8 cellular contexts compared by ENCODE assay signal in the genomic region with DNA sequence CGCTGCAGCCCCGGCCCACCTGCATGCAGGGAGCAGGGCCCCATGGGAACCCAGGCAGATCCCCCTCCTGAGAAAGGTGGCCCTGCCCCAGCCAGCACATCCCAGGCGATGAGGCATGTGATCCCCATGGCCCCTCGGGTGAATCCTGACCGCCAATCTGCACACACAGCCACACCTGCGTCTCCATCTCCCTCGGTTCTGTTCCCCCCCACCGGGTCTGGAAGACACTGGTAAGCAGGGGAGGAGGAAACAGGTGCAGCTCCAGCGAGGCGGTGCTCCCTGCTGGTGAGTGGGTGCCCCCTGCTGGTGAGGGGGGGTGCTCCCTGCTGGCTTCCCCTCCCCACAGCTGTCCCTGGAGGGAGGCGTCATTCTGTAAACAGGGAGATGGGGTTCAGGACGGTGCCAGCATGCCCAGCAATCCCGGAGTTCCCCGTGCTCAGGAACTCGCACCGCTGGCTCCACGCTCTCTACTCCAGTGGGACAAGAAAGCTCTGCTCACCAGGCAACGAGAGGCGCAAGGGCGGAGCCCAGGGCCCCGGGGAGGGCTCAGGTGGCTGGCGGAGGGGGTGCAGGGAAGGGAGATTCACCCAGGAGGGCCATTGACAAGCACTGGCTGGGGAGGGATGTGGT. TPM values are rescaled to one million over a fixed set of nuclear protein-coding genes. Genes with fewer than 3 reads are reported as not detected.
DNase-seq lines count a peak whose midpoint lies in the region; ATAC-seq, FAIRE-seq and TF ChIP-seq lines count a peak whose summit lies in the region.

No MANE protein-coding gene starts in this region.

- intact Hi-C loops in upper lobe of right lung (cut with DNase I), result no loop called here

- ATAC-seq in upper lobe of right lung, result peak; percentile 87

- TF ChIP-seq POLR2A in Peyer's patch (IDR thresholded peaks at IDR 0.05), result no peak

- TF ChIP-seq CTCF in AG04449 (IDR thresholded peaks at IDR 0.05; ENCODE audit: insufficient read depth, low read length, missing control alignments), result peak; percentile 68
- TF ChIP-seq CTCF in Peyer's patch (IDR thresholded peaks at IDR 0.05), result peak; percentile 30 to 95 (median 80)
- peak; percentile 83 for TF ChIP-seq CTCF in upper lobe of right lung (IDR thresholded peaks at IDR 0.05)

- CTCF ChIA-PET in AG04449 (lab: Yijun Ruan, JAX), result interaction anchor here (0.8 to 4.0 kb wide), 10 partner anchors 8 to 218 kb away, joined by 3 to 34 read pairs (median 4); no protein-coding TSS in a partner anchor

- no peak overlapping the region for H3K4me3 ChIP-seq in AG04449 (ENCODE audit: low read depth, low read length)
- no peak overlapping the region for H3K4me3 ChIP-seq in Jurkat, Clone E6-1 (ENCODE audit: low read length)
- H3K4me3 ChIP-seq in Peyer's patch, result no peak overlapping the region
- H3K4me3 ChIP-seq in upper lobe of right lung, result no peak overlapping the region

- H3K9me3 ChIP-seq in Peyer's patch, result no peaks in the 10 kb centered on the region
- H3K9me3 ChIP-seq in upper lobe of right lung, result no peaks in the 10 kb centered on the region

- H3K27ac ChIP-seq in Peyer's patch, result no peak overlapping the region
- H3K27ac ChIP-seq in upper lobe of right lung, result no peak overlapping the region

- no peak for FAIRE-seq in frontal cortex (lab: Jason Lieb, UNC)

- peaks cover 0 to 33% (median 8%) of the 10 kb centered on the region in 4 donors for H3K4me1 ChIP-seq in Peyer's patch
- H3K4me1 ChIP-seq in upper lobe of right lung, result peaks cover 12% of the 10 kb centered on the region

- POLR2A ChIA-PET in AG04449 (lab: Yijun Ruan, JAX), result no interaction called here

- DNase-seq in AG04449 (ENCODE audit: low read depth, low spot score) (no peak), GM19238 (ENCODE audit: insufficient read length, low spot score) (peak; percentile 89), Peyer's patch (peak; percentile 73 to 93 (median 93)), frontal cortex (ENCODE audit: low spot score in 2 of 2) (peak; percentile 64 to 72), pons (ENCODE audit: low spot score) (peak; percentile 20), upper lobe of right lung (peak; percentile 89)
- peak; percentile 89 for DNase-seq in Jurkat, Clone E6-1 (ENCODE audit: low read depth, low spot score)
- DNase-seq in activated T-helper 1 cell treated with anti-CD3 and anti-CD28 coated beads, Interleukin-2, amount 50 U/mL, for 16 hours (ENCODE audit: low read depth in 1 of 2, low spot score in 1 of 2), result peak; percentile 59 to 60

- no peaks in the 10 kb centered on the region for H3K36me3 ChIP-seq in Peyer's patch
- no peaks in the 10 kb centered on the region for H3K36me3 ChIP-seq in upper lobe of right lung

- H3K27me3 ChIP-seq in Peyer's patch (no peaks in the 10 kb centered on the region), upper lobe of right lung (no peaks in the 10 kb centered on the region)

RNA-seq across cellular contexts. Expression of gene SLC12A7, which starts 28.4 kb away (rescaled TPM):
- 252 TPM for polyA plus RNA-seq in Jurkat, Clone E6-1 (2012; ENCODE audit: insufficient read depth, insufficient read length)
- total RNA-seq in Peyer's patch (100 to 1,000 TPM in 3 of 4 donors, 10 to 100 TPM in 1; 87.2 to 182 (median 116) TPM), frontal cortex (5.7 TPM), upper lobe of right lung (49.6 TPM)
